ENCODE assay signal across 9 cellular contexts in the genomic region with DNA sequence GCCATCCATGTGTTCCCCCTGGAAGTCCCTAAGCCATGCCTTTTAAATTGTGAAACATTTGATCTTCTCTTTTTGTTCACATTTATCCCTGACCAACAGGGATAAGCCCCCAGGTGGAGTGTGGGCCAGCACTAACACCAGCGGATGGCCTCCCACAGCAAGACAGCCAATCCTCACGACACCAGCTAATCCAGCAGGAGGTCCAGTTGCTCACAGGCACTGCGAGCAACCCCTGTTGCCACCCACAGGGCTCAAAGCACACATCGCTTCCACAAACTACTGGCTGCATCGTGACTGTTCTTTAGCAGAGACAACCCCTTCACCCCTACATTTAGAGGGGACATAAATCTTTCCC. TPM values are rescaled to one million over a fixed set of nuclear protein-coding genes. Genes with fewer than 3 reads are reported as not detected.
DNase-seq lines count a peak whose midpoint lies in the region; ATAC-seq and TF ChIP-seq lines count a peak whose summit lies in the region.
"Had no signal": no experiment of that assay in that cellular context is flagged by ENCODE, and none has a peak within 500 bp of the region (broad histone marks: within the 10 kb centered on the region; RNA-seq: fewer than 3 reads in every experiment).

No MANE protein-coding gene starts in this region.

- no peak for TF ChIP-seq CTCF in GM12864 (IDR thresholded peaks at IDR 0.05; ENCODE audit: low read depth, low read length, missing control alignments)
- no peak for TF ChIP-seq CTCF in lower lobe of right lung (IDR thresholded peaks at IDR 0.05)
- TF ChIP-seq CTCF in WERI-Rb-1 (IDR thresholded peaks at IDR 0.05; ENCODE audit: low read depth, low read length), result no peak
- no peak for TF ChIP-seq CTCF in GM10248 (IDR thresholded peaks at IDR 0.05; ENCODE audit: control extremely low read depth, extremely low read depth, low read depth, missing control alignments)

- intact Hi-C loops in lower lobe of right lung (cut with DNase I), result no loop called here

- H3K36me3 ChIP-seq in ACC112 (ENCODE audit: insufficient read depth, low read length), result no peaks in the 10 kb centered on the region
- peaks cover 51% of the 10 kb centered on the region for H3K36me3 ChIP-seq in lower lobe of right lung
- H3K36me3 ChIP-seq in WERI-Rb-1, result peaks cover 47% of the 10 kb centered on the region

- peak; percentile 1 for ATAC-seq in activated CD8-positive, alpha-beta T cell treated with anti-CD3 and anti-CD28 coated beads, Interleukin-2, amount 10 ng/mL, durations not matched to agents 7 days and 5 days
- no peak for ATAC-seq in lower lobe of right lung
- no peak for ATAC-seq in GM21515 (IDR thresholded peaks at IDR 0.05; ENCODE audit: unreplicated experiment)
- no peak for ATAC-seq in GM21529 (IDR thresholded peaks at IDR 0.05; ENCODE audit: unreplicated experiment)

- H3K4me1 Mint-ChIP-seq in activated CD8-positive, alpha-beta T cell treated with anti-CD3 and anti-CD28 coated beads, Interleukin-2, amount 10 ng/mL, durations not matched to agents 7 days and 5 days (ENCODE audit: low read depth), result peaks cover 53% of the 10 kb centered on the region

- DNase-seq in GM12864 (ENCODE audit: low read depth), result no peak
- no peak for DNase-seq in activated CD8-positive, alpha-beta T cell treated with anti-CD3 and anti-CD28 coated beads, Interleukin-2, amount 10 ng/mL, durations not matched to agents 7 days and 5 days
- DNase-seq in lower lobe of right lung, result no peak
- no peak for DNase-seq in WERI-Rb-1
- no peak for DNase-seq in GM10248 (ENCODE audit: extremely low spot score)

- H3K4me3 Mint-ChIP-seq in activated CD8-positive, alpha-beta T cell treated with anti-CD3 and anti-CD28 coated beads, Interleukin-2, amount 10 ng/mL, durations not matched to agents 7 days and 5 days, result peak overlapping the region; percentile 89

- no peaks in the 10 kb centered on the region for H3K27me3 ChIP-seq in ACC112 (ENCODE audit: insufficient read depth, low read length)
- no peaks in the 10 kb centered on the region for H3K27me3 ChIP-seq in lower lobe of right lung (ENCODE audit: low read depth)
- H3K27me3 ChIP-seq in WERI-Rb-1 (ENCODE audit: insufficient read depth, low read depth, severe bottlenecking), result no peaks in the 10 kb centered on the region
- H3K27me3 ChIP-seq: suprapubic skin had no signal

- H3K9me3 ChIP-seq in lower lobe of right lung (no peaks in the 10 kb centered on the region), WERI-Rb-1 (ENCODE audit: severe bottlenecking) (no peaks in the 10 kb centered on the region)
- H3K9me3 ChIP-seq: suprapubic skin had no signal

- no peak overlapping the region for H2AFZ ChIP-seq in ACC112 (ENCODE audit: low read length, unreplicated experiment)

- peaks cover 49% of the 10 kb centered on the region for H3K79me2 ChIP-seq in ACC112 (ENCODE audit: control insufficient read depth, insufficient read depth, low read length, unreplicated experiment)

- H3K27ac Mint-ChIP-seq in activated CD8-positive, alpha-beta T cell treated with anti-CD3 and anti-CD28 coated beads, Interleukin-2, amount 10 ng/mL, durations not matched to agents 7 days and 5 days, result peak overlapping the region; percentile 97

- peak overlapping the region; percentile 92; the same call in 1 of the 2 replicates for H3K4me3 ChIP-seq in ACC112 (ENCODE audit: low read depth, low read length)
- peak overlapping the region; percentile 96 for H3K4me3 ChIP-seq in GM12864 (ENCODE audit: low read depth, low read length)
- peak overlapping the region; percentile 94 for H3K4me3 ChIP-seq in lower lobe of right lung
- no peak overlapping the region for H3K4me3 ChIP-seq in WERI-Rb-1 (ENCODE audit: low read depth, low read length)

- no peaks in the 10 kb centered on the region for H3K27me3 Mint-ChIP-seq in activated CD8-positive, alpha-beta T cell treated with anti-CD3 and anti-CD28 coated beads, Interleukin-2, amount 10 ng/mL, durations not matched to agents 7 days and 5 days (ENCODE audit: low read depth)

- peaks cover 22% of the 10 kb centered on the region for H3K4me1 ChIP-seq in ACC112 (ENCODE audit: control insufficient read depth, insufficient read depth, low read length, unreplicated experiment)
- H3K4me1 ChIP-seq in lower lobe of right lung, result peaks cover 37% of the 10 kb centered on the region

- POLR2A ChIA-PET in activated CD8-positive, alpha-beta T cell treated with anti-CD3 and anti-CD28 coated beads, Interleukin-2, amount 10 ng/mL, durations not matched to agents 7 days and 5 days (lab: Charles Lee), result interaction anchor here (0.7 to 3.2 kb wide), 9 partner anchors 14 to 598 kb away, joined by 3 to 15 read pairs (median 5); a partner anchor contains a TSS
- POLR2A ChIA-PET in GM10248 (lab: Yijun Ruan, JAX), result interaction anchor here (0.9 to 1.4 kb wide), 2 partner anchors 52 to 376 kb away, joined by 3 read pairs; a partner anchor contains a TSS

- H3K27ac ChIP-seq in ACC112 (ENCODE audit: low read depth, low read length) (peak overlapping the region; percentile 62), lower lobe of right lung (peak overlapping the region; percentile 25), WERI-Rb-1 (no peak overlapping the region)
- H3K27ac ChIP-seq: suprapubic skin had no signal

- H3K36me3 Mint-ChIP-seq in activated CD8-positive, alpha-beta T cell treated with anti-CD3 and anti-CD28 coated beads, Interleukin-2, amount 10 ng/mL, durations not matched to agents 7 days and 5 days (ENCODE audit: low read depth), result peaks cover 48% of the 10 kb centered on the region

- no peaks in the 10 kb centered on the region for H3K9me3 Mint-ChIP-seq in activated CD8-positive, alpha-beta T cell treated with anti-CD3 and anti-CD28 coated beads, Interleukin-2, amount 10 ng/mL, durations not matched to agents 7 days and 5 days (ENCODE audit: insufficient read depth)

- CTCF ChIA-PET in activated CD8-positive, alpha-beta T cell treated with anti-CD3 and anti-CD28 coated beads, Interleukin-2, amount 10 ng/mL, durations not matched to agents 7 days and 5 days (lab: Charles Lee), result interaction anchor here (1.2 to 6.9 kb wide), 6 partner anchors 9 to 823 kb away, joined by 3 to 124 read pairs (median 11); a partner anchor contains a TSS
- CTCF ChIA-PET in GM10248 (lab: Yijun Ruan, JAX), result interaction anchor here (1.4 to 9.2 kb wide), 6 partner anchors 8 to 440 kb away, joined by 3 to 118 read pairs (median 16); a partner anchor contains a TSS

RNA-seq across cellular contexts. Expression of a gene that starts 2.0 kb away (rescaled TPM):
- total RNA-seq in activated CD8-positive, alpha-beta T cell treated with anti-CD3 and anti-CD28 coated beads, Interleukin-2, amount 10 ng/mL, durations not matched to agents 7 days and 5 days, result 100 to 1,000 TPM; 160 to 161 TPM
- 50.2 TPM for total RNA-seq in lower lobe of right lung

RNA-seq across cellular contexts. Expression of a gene that starts 2.6 kb away (rescaled TPM):
- 10 to 100 TPM; 19.5 to 21.2 TPM for total RNA-seq in activated CD8-positive, alpha-beta T cell treated with anti-CD3 and anti-CD28 coated beads, Interleukin-2, amount 10 ng/mL, durations not matched to agents 7 days and 5 days
- total RNA-seq in lower lobe of right lung, result 28.9 TPM

RNA-seq across cellular contexts. Expression of a gene that starts 30.7 kb away (rescaled TPM):
- 1 to 10 TPM; 2.4 to 2.6 TPM for total RNA-seq in activated CD8-positive, alpha-beta T cell treated with anti-CD3 and anti-CD28 coated beads, Interleukin-2, amount 10 ng/mL, durations not matched to agents 7 days and 5 days
- 297 TPM for total RNA-seq in lower lobe of right lung

RNA-seq across cellular contexts. Expression of a gene that starts 51.4 kb away (rescaled TPM):
- 10 to 100 TPM; 20.2 to 23.6 TPM for total RNA-seq in activated CD8-positive, alpha-beta T cell treated with anti-CD3 and anti-CD28 coated beads, Interleukin-2, amount 10 ng/mL, durations not matched to agents 7 days and 5 days
- 190 TPM for total RNA-seq in lower lobe of right lung

Comparison
In these comparisons a context has a peak if more than half of its experiments do, and no peak if none do; other contexts are left out.
1. RNA of a gene that starts 30.7 kb away (total RNA-seq): 297 TPM in lower lobe of right lung (single experiment); 2.4 to 2.6 TPM in activated CD8-positive, alpha-beta T cell treated with anti-CD3 and anti-CD28 coated beads, Interleukin-2, amount 10 ng/mL, durations not matched to agents 7 days and 5 days; every median in the first group is over 10 times any median in the second.